In genomic region chr3:126523745-126524428, GRCh38 we compare ENCODE assay signal across 9 cellular contexts. TPM values are rescaled to one million over a fixed set of nuclear protein-coding genes. Genes with fewer than 3 reads are reported as not detected.
DNase-seq lines count a peak whose midpoint lies in the region; FAIRE-seq and TF ChIP-seq lines count a peak whose summit lies in the region.
"Had no signal": no experiment of that assay in that cellular context is flagged by ENCODE, and none has a peak within 500 bp of the region (broad histone marks: within the 10 kb centered on the region; RNA-seq: fewer than 3 reads in every experiment).

TSS of gene CHST13 (plus strand) at chr3:126524155. CDS start at chr3:126524333, 178 bp downstream.

- H3K4me1 ChIP-seq in Caco-2 (peaks cover 46% of the 10 kb centered on the region), astrocyte (ENCODE audit: insufficient read depth, low read length) (peaks cover 7% of the 10 kb centered on the region), spleen (peaks cover 3 to 68% (median 38%) of the 10 kb centered on the region in 6 donors)

- peaks cover 19% of the 10 kb centered on the region for H3K4me1 Mint-ChIP-seq in Caco-2 (ENCODE audit: low read depth, unreplicated experiment)
- H3K4me1 Mint-ChIP-seq in astrocyte (ENCODE audit: low read depth, unreplicated experiment) = no peaks in the 10 kb centered on the region

- H3K9me3 Mint-ChIP-seq in Caco-2 (ENCODE audit: unreplicated experiment) = no peaks in the 10 kb centered on the region
- no peaks in the 10 kb centered on the region for H3K9me3 Mint-ChIP-seq in astrocyte (ENCODE audit: unreplicated experiment)

- H3K27me3 Mint-ChIP-seq in Caco-2 (ENCODE audit: insufficient read depth, unreplicated experiment) = no peaks in the 10 kb centered on the region
- H3K27me3 Mint-ChIP-seq in astrocyte (ENCODE audit: low read depth, unreplicated experiment) = peaks cover 74% of the 10 kb centered on the region

- H3K27ac ChIP-seq in astrocyte (ENCODE audit: low read depth, low read length) (no peak within 1 kb of the TSS), spleen (peak within 1 kb of the TSS in 5 of 8 donors; percentile 36 to 86 (median 78))

- intact Hi-C loops in Caco-2 (cut with micrococcal nuclease; ENCODE audit: unreplicated experiment) = loop anchor here (10.0 kb wide), 1 partner anchor 131 kb away; the partner anchor contains the start of gene TXNRD3
- intact Hi-C loops in spleen (cut with DNase I; ENCODE audit: low total_unique reads) = loop anchor here (10.0 kb wide), 1 partner anchor 131 kb away; the partner anchor contains the start of gene TXNRD3

- TF ChIP-seq CTCF in Caco-2 (IDR thresholded peaks at IDR 0.05; ENCODE audit: insufficient read depth in 1 of 2, low read depth in 1 of 2, low read length in 1 of 2, severe bottlenecking in 1 of 2, unreplicated experiment in 1 of 2) (no peak), astrocyte (IDR thresholded peaks at IDR 0.05; ENCODE audit: insufficient read depth, low read depth, low read length) (no peak), spleen (IDR thresholded peaks at IDR 0.05 in 8 of 11, conservative IDR thresholded peaks at IDR 0.05 in 3 of 11) (peak in 1 of 11 experiments; percentile 16)

- H3K27me3 ChIP-seq in Caco-2 (replicated peaks; ENCODE audit: control insufficient read depth, insufficient read depth, low read length) (no peaks in the 10 kb centered on the region), MG63 (peaks cover 8% of the 10 kb centered on the region; the same call in 1 of the 2 replicates), astrocyte (ENCODE audit: insufficient read depth, low read length) (peaks cover 21% of the 10 kb centered on the region), spleen (replicated peaks in 1 of 7) (peaks cover 0 to 45% (median 16%) of the 10 kb centered on the region in 7 donors)

- FAIRE-seq in astrocyte (lab: Jason Lieb, UNC) = no peak
- FAIRE-seq: islet of Langerhans had no signal

- H3K4me3 Mint-ChIP-seq in Caco-2 (ENCODE audit: unreplicated experiment) = peak within 1 kb of the TSS; percentile 75
- peak within 1 kb of the TSS; percentile 64 for H3K4me3 Mint-ChIP-seq in astrocyte (ENCODE audit: unreplicated experiment)

- TF ChIP-seq POLR2A in spleen (IDR thresholded peaks at IDR 0.05) = no peak

- peak within 1 kb of the TSS; percentile 77 for H3K4me2 ChIP-seq in astrocyte (ENCODE audit: low read length)

- H3K27ac Mint-ChIP-seq in Caco-2 (ENCODE audit: unreplicated experiment) = no peak within 1 kb of the TSS
- H3K27ac Mint-ChIP-seq in astrocyte (ENCODE audit: unreplicated experiment) = peak within 1 kb of the TSS; percentile 12

- POLR2A ChIA-PET in Caco-2 (lab: Charles Lee) = no interaction called here

- CTCF ChIA-PET in Caco-2 (lab: Charles Lee) = interaction anchor here (0.7 to 2.0 kb wide), 3 partner anchors 12 to 90 kb away, joined by 3 to 8 read pairs (median 3); no protein-coding TSS in a partner anchor

- BruUV-seq in Caco-2 (replicated peaks; lab: Mats Ljungman, UMichigan) = no TSS peak

- H3K36me3 Mint-ChIP-seq in Caco-2 (ENCODE audit: insufficient read depth, unreplicated experiment) (no peaks in the 10 kb centered on the region), astrocyte (ENCODE audit: low read depth, unreplicated experiment) (peaks cover 1% of the 10 kb centered on the region)

- H4K20me1 ChIP-seq in astrocyte (ENCODE audit: insufficient read depth, low read length) = no peaks in the 10 kb centered on the region

- H2AFZ ChIP-seq in astrocyte (ENCODE audit: low read depth, low read length) = peak within 1 kb of the TSS; percentile 71

- no peak within 1 kb of the TSS for H3K9ac ChIP-seq in astrocyte (ENCODE audit: low read length)

- peaks cover 1% of the 10 kb centered on the region for H3K36me3 ChIP-seq in Caco-2 (ENCODE audit: control insufficient read depth, insufficient read depth, low read length)
- H3K36me3 ChIP-seq in MG63 = no peaks in the 10 kb centered on the region
- H3K36me3 ChIP-seq in astrocyte (ENCODE audit: insufficient read depth, low read length) = no peaks in the 10 kb centered on the region
- no peaks in the 10 kb centered on the region for H3K36me3 ChIP-seq in spleen

- 7 to 60% (median 9%) methylated on average over 1 to 56 of the region's 56 CpGs for WGBS in spleen, 5 donors

- DNase-seq in Caco-2 (peak; percentile 77 to 85), MG63 (peak; percentile 65), astrocyte (ENCODE audit: low read depth) (peak; percentile 39), iPS-NIHi7 (ENCODE audit: extremely low spot score) (peak; percentile 81), spleen (peak; percentile 89), hippocampal formation (lab: John Stamatoyannopoulos, UW) (no peak), SHP77 (lab: John Stamatoyannopoulos, UW) (no peak), NK-92 (lab: John Stamatoyannopoulos, UW; ENCODE audit: unreplicated experiment) (no peak)

- H3K79me2 ChIP-seq in astrocyte (ENCODE audit: insufficient read depth, low read length) = no peaks in the 10 kb centered on the region

- H3K9me3 ChIP-seq in Caco-2 (no peaks in the 10 kb centered on the region), MG63 (no peaks in the 10 kb centered on the region), astrocyte (ENCODE audit: insufficient read depth, low read depth, low read length) (no peaks in the 10 kb centered on the region), spleen (no peaks in the 10 kb centered on the region)

- H3K4me3 ChIP-seq in Caco-2 (ENCODE audit: low read depth, low read length) (peak within 1 kb of the TSS; percentile 67), MG63 (peak within 1 kb of the TSS; percentile 38), astrocyte (ENCODE audit: insufficient read depth, low read depth, low read length) (peak within 1 kb of the TSS; percentile 28), spleen (peak within 1 kb of the TSS; percentile 21 to 71 (median 44))

RNA-seq across cellular contexts. Expression of gene CHST13, which starts in this region (rescaled TPM):
- total RNA-seq in Caco-2 (2022) = 17.0 and 25.3 TPM in 2 replicates
- total RNA-seq in MG63 (2014; rRNA removed; shearing (Covaris generic); ENCODE audit: low replicate concordance) = not detected in 2 replicates
- total RNA-seq in astrocyte = not detected in 2 replicates
- 10 to 100 TPM in 1 of 7 donors, 1 to 10 TPM in 6; 2.4 to 11.2 (median 5.6) TPM for total RNA-seq in spleen
- polyA plus RNA-seq in spleen = 1 to 10 TPM in 2 of 3 donors, under 1 TPM in 1; 0.26 to 1.8 (median 1.0) TPM

Comparison
In these comparisons a context has a peak if more than half of its experiments do, and no peak if none do; other contexts are left out.
1. Peak in DNase-seq and H3K4me3 ChIP-seq in MG63; RNA of the gene not detected or under 1 TPM.
2. Peak in DNase-seq, H3K4me3 ChIP-seq and H3K4me2 ChIP-seq in astrocyte; RNA of the gene not detected or under 1 TPM.
3. DNase-seq: peak in Caco-2 (2 of 2), iPS-NIHi7 (single experiment) and spleen (single experiment); none in hippocampal formation (0 of 2), SHP77 (0 of 2) and NK-92 (single experiment).
4. Peak in every context shown above with its lines, with median percentiles within 50 percentile points of each other: H3K4me3 ChIP-seq.